In the genomic region with DNA sequence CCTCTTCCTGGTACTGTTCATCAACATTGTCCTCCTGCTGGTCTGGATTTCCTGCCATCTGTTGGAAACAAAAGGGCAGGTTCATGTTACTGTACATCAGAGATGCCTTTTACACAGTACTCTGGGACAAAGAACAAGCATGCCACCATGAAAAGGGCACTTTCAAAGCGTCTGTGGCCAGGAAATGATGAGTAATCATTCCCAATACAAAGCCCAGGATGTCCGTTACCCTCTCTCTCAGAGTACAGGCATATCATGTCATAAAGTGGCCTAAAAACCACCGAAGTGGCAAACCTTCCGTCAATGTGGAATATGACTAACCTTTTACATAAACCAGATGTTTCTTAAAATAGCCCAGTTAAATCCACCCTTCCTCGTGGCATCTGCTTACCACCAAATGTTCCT, we compare ENCODE assay signal across 8 cellular contexts.
A peak's percentile ranks its signal among the peaks of the same experiment; 100 is the strongest.
DNase-seq lines count a peak whose midpoint lies in the region; ATAC-seq and TF ChIP-seq lines count a peak whose summit lies in the region.

No MANE protein-coding gene starts in this region.

- H3K4me3 ChIP-seq in Caco-2 (ENCODE audit: low read depth, low read length) = no peak overlapping the region

- H3K36me3 Mint-ChIP-seq in stimulated activated naive CD8-positive, alpha-beta T cell treated with anti-CD3 and anti-CD28 coated beads, Interleukin-15, Interleukin-2, amounts not matched to agents 100 ng/mL and 50 ng/mL, for 24 hours (ENCODE audit: low read depth) = peaks cover 50% of the 10 kb centered on the region
- peaks cover 6% of the 10 kb centered on the region for H3K36me3 Mint-ChIP-seq in Caco-2 (ENCODE audit: insufficient read depth, unreplicated experiment)

- no peaks in the 10 kb centered on the region for H3K27me3 ChIP-seq in Caco-2 (replicated peaks; ENCODE audit: control insufficient read depth, insufficient read depth, low read length)

- no peaks in the 10 kb centered on the region; the same call in 1 of the 2 replicates for H3K36me3 ChIP-seq in Caco-2 (ENCODE audit: control insufficient read depth, insufficient read depth, low read length)

- H3K27me3 Mint-ChIP-seq in stimulated activated naive CD8-positive, alpha-beta T cell treated with anti-CD3 and anti-CD28 coated beads, Interleukin-15, Interleukin-2, amounts not matched to agents 100 ng/mL and 50 ng/mL, for 24 hours = no peaks in the 10 kb centered on the region
- no peaks in the 10 kb centered on the region for H3K27me3 Mint-ChIP-seq in Caco-2 (ENCODE audit: insufficient read depth, unreplicated experiment)

- DNase-seq in GF-D8 (lab: John Stamatoyannopoulos, UW) (peak; percentile 63), SHP77 treated with DMSO at 0.1 percent for 48 hours (lab: John Stamatoyannopoulos, UW) (peak; percentile 71), fibroblast of peridontal ligament (ENCODE audit: extremely low read depth) (peak; percentile 96), Caco-2 (no peak), KG1 (lab: John Stamatoyannopoulos, UW) (no peak)

- POLR2A ChIA-PET in Caco-2 (lab: Charles Lee) = no interaction called here

- no peaks in the 10 kb centered on the region for H3K9me3 ChIP-seq in Caco-2

- peak overlapping the region; percentile 74 for H3K4me3 Mint-ChIP-seq in stimulated activated naive CD8-positive, alpha-beta T cell treated with anti-CD3 and anti-CD28 coated beads, Interleukin-15, Interleukin-2, amounts not matched to agents 100 ng/mL and 50 ng/mL, for 24 hours
- H3K4me3 Mint-ChIP-seq in Caco-2 (ENCODE audit: unreplicated experiment) = no peak overlapping the region

- intact Hi-C loops in Caco-2 (cut with micrococcal nuclease; ENCODE audit: unreplicated experiment) = loop anchor here (5.0 kb wide), 1 partner anchor 47 kb away; no protein-coding TSS in a partner anchor

- ATAC-seq in HG03378 (IDR thresholded peaks at IDR 0.05; ENCODE audit: unreplicated experiment) (peak; percentile 47), HG02870 (IDR thresholded peaks at IDR 0.05; ENCODE audit: unreplicated experiment) (no peak)

- no peaks in the 10 kb centered on the region for H3K9me3 Mint-ChIP-seq in stimulated activated naive CD8-positive, alpha-beta T cell treated with anti-CD3 and anti-CD28 coated beads, Interleukin-15, Interleukin-2, amounts not matched to agents 100 ng/mL and 50 ng/mL, for 24 hours
- no peaks in the 10 kb centered on the region for H3K9me3 Mint-ChIP-seq in Caco-2 (ENCODE audit: unreplicated experiment)

- no TSS peak for BruUV-seq in Caco-2 (replicated peaks; lab: Mats Ljungman, UMichigan)

- no peaks in the 10 kb centered on the region for H3K4me1 ChIP-seq in Caco-2

- CTCF ChIA-PET in Caco-2 (lab: Charles Lee) = no interaction called here

- peak overlapping the region; percentile 96 for H3K27ac Mint-ChIP-seq in stimulated activated naive CD8-positive, alpha-beta T cell treated with anti-CD3 and anti-CD28 coated beads, Interleukin-15, Interleukin-2, amounts not matched to agents 100 ng/mL and 50 ng/mL, for 24 hours
- no peak overlapping the region for H3K27ac Mint-ChIP-seq in Caco-2 (ENCODE audit: unreplicated experiment)

- TF ChIP-seq CTCF in Caco-2 (IDR thresholded peaks at IDR 0.05; ENCODE audit: insufficient read depth in 1 of 2, low read depth in 1 of 2, low read length in 1 of 2, severe bottlenecking in 1 of 2, unreplicated experiment in 1 of 2) = no peak

- H3K4me1 Mint-ChIP-seq in stimulated activated naive CD8-positive, alpha-beta T cell treated with anti-CD3 and anti-CD28 coated beads, Interleukin-15, Interleukin-2, amounts not matched to agents 100 ng/mL and 50 ng/mL, for 24 hours (ENCODE audit: low read depth) = peaks cover 37% of the 10 kb centered on the region
- H3K4me1 Mint-ChIP-seq in Caco-2 (ENCODE audit: low read depth, unreplicated experiment) = peaks cover 7% of the 10 kb centered on the region

Comparison
In these comparisons a context has a peak if more than half of its experiments do, and no peak if none do; other contexts are left out.
1. DNase-seq: peak in GF-D8 (single experiment), SHP77 treated with DMSO at 0.1 percent for 48 hours (single experiment) and fibroblast of peridontal ligament (single experiment); none in Caco-2 (0 of 2) and KG1 (single experiment).